In the genomic region with DNA sequence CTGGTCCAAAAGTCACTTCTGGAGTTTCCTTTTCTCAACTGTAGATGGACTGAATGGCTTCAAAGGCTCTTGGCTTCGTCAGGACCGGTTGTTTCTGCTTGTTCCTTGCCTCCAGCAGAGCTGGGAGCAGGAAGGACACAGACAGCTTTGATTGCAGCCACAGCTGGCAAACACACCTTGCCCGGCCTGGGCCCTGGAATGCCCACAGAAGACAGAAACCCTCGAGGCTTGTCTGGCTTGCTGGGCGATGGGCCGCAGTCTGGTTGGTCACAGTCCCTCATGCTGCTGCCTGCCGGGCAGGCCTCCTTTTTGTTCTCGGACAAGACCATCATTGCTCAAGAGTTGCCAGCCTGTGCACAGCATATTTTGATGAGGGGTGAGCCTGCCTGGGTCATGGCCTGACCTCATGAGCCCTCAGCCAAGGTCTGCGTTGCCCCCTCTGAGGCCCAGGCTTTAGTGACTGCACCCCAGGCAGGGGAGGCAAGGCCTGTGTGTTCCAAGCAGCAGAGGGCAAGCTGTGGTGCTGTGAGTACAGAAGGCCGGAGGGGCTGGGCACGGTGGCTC, we compare ENCODE assay signal across 20 cellular contexts. TPM values are rescaled to one million over a fixed set of nuclear protein-coding genes. Genes with fewer than 3 reads are reported as not detected.
DNase-seq lines count a peak whose midpoint lies in the region; ATAC-seq, FAIRE-seq and TF ChIP-seq lines count a peak whose summit lies in the region.
"Had no signal": no experiment of that assay in that cellular context is flagged by ENCODE, and none has a peak within 500 bp of the region (broad histone marks: within the 10 kb centered on the region; RNA-seq: fewer than 3 reads in every experiment).

No MANE protein-coding gene starts in this region.

- H3K27ac ChIP-seq in kidney (ENCODE audit: low read depth in 2 of 2, low read length in 2 of 2) (no peak overlapping the region), neural progenitor cell (no peak overlapping the region), transverse colon (peak overlapping the region; percentile 6 to 68 (median 22)), endodermal cell (ENCODE audit: low read depth, low read length) (no peak overlapping the region)

- H3K27me3 Mint-ChIP-seq in neural progenitor cell (ENCODE audit: insufficient read depth, low read depth) (peaks cover 14% of the 10 kb centered on the region), endodermal cell (ENCODE audit: insufficient read depth) (no peaks in the 10 kb centered on the region)
- H3K27me3 Mint-ChIP-seq: CD4-positive, CD25-positive, alpha-beta regulatory T cell had no signal

- no peaks in the 10 kb centered on the region for H3K79me2 ChIP-seq in neural progenitor cell (ENCODE audit: low read depth)

- H3K9me3 ChIP-seq in kidney (ENCODE audit: control insufficient read depth in 1 of 2, low read length in 2 of 2) = no peaks in the 10 kb centered on the region
- no peaks in the 10 kb centered on the region for H3K9me3 ChIP-seq in neural progenitor cell (ENCODE audit: low read depth)
- no peaks in the 10 kb centered on the region for H3K9me3 ChIP-seq in transverse colon
- no peaks in the 10 kb centered on the region for H3K9me3 ChIP-seq in endodermal cell (ENCODE audit: control insufficient read depth, low read length)
- H3K9me3 ChIP-seq: BE2C had no signal

- peak overlapping the region; percentile 28 for H2AFZ ChIP-seq in neural progenitor cell (replicated peaks)

- H3K9ac ChIP-seq in kidney (ENCODE audit: low read length in 2 of 2) = no peak overlapping the region
- no peak overlapping the region for H3K9ac ChIP-seq in neural progenitor cell
- H3K9ac ChIP-seq in endodermal cell (ENCODE audit: extremely low read depth, low read length, poor library complexity, severe bottlenecking) = no peak overlapping the region

- no peaks in the 10 kb centered on the region for H4K20me1 ChIP-seq in neural progenitor cell (ENCODE audit: low read depth)

- H3K9me3 Mint-ChIP-seq in neural progenitor cell (no peaks in the 10 kb centered on the region), endodermal cell (no peaks in the 10 kb centered on the region)
- H3K9me3 Mint-ChIP-seq: CD4-positive, CD25-positive, alpha-beta regulatory T cell had no signal

- no peaks in the 10 kb centered on the region for H3K36me3 Mint-ChIP-seq in neural progenitor cell
- no peaks in the 10 kb centered on the region for H3K36me3 Mint-ChIP-seq in endodermal cell (ENCODE audit: low read depth)
- H3K36me3 Mint-ChIP-seq: CD4-positive, CD25-positive, alpha-beta regulatory T cell had no signal

- H3K4me1 Mint-ChIP-seq in neural progenitor cell = peaks cover 21% of the 10 kb centered on the region
- H3K4me1 Mint-ChIP-seq in endodermal cell = no peaks in the 10 kb centered on the region
- H3K4me1 Mint-ChIP-seq: CD4-positive, CD25-positive, alpha-beta regulatory T cell had no signal

- FAIRE-seq in kidney (lab: Jason Lieb, UNC) = no peak
- FAIRE-seq: H1 had no signal

- DNase-seq in activated effector memory CD4-positive, alpha-beta T cell treated with anti-CD3 and anti-CD28 coated beads, Interleukin-2, amount 50 U/mL, for 16 hours = peak; percentile 30
- no peak for DNase-seq in activated effector memory CD4-positive, alpha-beta T cell treated with Interleukin-2 at 50 U/mL for 16 hours
- DNase-seq in kidney = peak; percentile 42
- DNase-seq in neural progenitor cell (ENCODE audit: low spot score) = no peak
- peak; percentile 45 for DNase-seq in transverse colon
- DNase-seq in endodermal cell = no peak
- DNase-seq in GM13977 (ENCODE audit: low spot score) = no peak
- DNase-seq: BE2C; CD4-positive, CD25-positive, alpha-beta regulatory T cell; COR-L47; GDM1; Kasumi-1; NCI-H1092 treated with DMSO at 0.1 percent for 48 hours; NCI-H146; NCI-H510A; NCI-H774; OCI-M1; SHP77 had no signal

- H3K27ac Mint-ChIP-seq in neural progenitor cell = no peak overlapping the region
- H3K27ac Mint-ChIP-seq in endodermal cell = no peak overlapping the region

- in situ Hi-C loops in transverse colon (cut with MboI; ENCODE audit: low pct_ligation_motif_present in 1 of 4, low pct_unique_long_range_greater_than_20kb in 1 of 4, low sequenced_read_pairs in 3 of 4) = no loop called here
- in situ Hi-C loops in GM13977 (cut with MboI; ENCODE audit: low pct_unique_long_range_greater_than_20kb, low sequenced_read_pairs, unreplicated experiment) = no loop called here

- 54 to 55% methylated on average over 2 to 7 of the region's 11 CpGs for WGBS in transverse colon (ENCODE audit: low coverage in 1 of 2), 2 donors
- WGBS in endodermal cell (ENCODE audit: insufficient coverage in 1 of 2, insufficient read length in 1 of 2), 2 experiments = 85 to 91% methylated on average over 11 of the region's 11 CpGs

- no peak for TF ChIP-seq EP300 in transverse colon (IDR thresholded peaks at IDR 0.05; ENCODE audit: low read depth)

- intact Hi-C loops in kidney (cut with DNase I) (no loop called here), transverse colon (cut with DNase I; ENCODE audit: low total_unique reads) (no loop called here)

- H3K36me3 ChIP-seq in kidney (ENCODE audit: control insufficient read depth in 1 of 2, insufficient read depth in 2 of 2, low read length in 2 of 2) (no peaks in the 10 kb centered on the region), neural progenitor cell (no peaks in the 10 kb centered on the region), transverse colon (no peaks in the 10 kb centered on the region), endodermal cell (ENCODE audit: control insufficient read depth, insufficient read depth, low read length) (no peaks in the 10 kb centered on the region)
- H3K36me3 ChIP-seq: BE2C had no signal

- no peak overlapping the region for H3K4me3 Mint-ChIP-seq in neural progenitor cell
- H3K4me3 Mint-ChIP-seq in endodermal cell = no peak overlapping the region
- H3K4me3 Mint-ChIP-seq: CD4-positive, CD25-positive, alpha-beta regulatory T cell had no signal

- TF ChIP-seq POLR2A in transverse colon (IDR thresholded peaks at IDR 0.05) = no peak

- H3K4me3 ChIP-seq in kidney (ENCODE audit: low read length in 2 of 2) (no peak overlapping the region), neural progenitor cell (no peak overlapping the region), transverse colon (no peak overlapping the region), endodermal cell (ENCODE audit: low read length) (no peak overlapping the region)

- TF ChIP-seq CTCF in kidney (IDR thresholded peaks at IDR 0.05; ENCODE audit: borderline replicate concordance, extremely low read depth, insufficient read depth) (no peak), neural progenitor cell (IDR thresholded peaks at IDR 0.05) (no peak), transverse colon (IDR thresholded peaks at IDR 0.05) (no peak), endodermal cell (conservative IDR thresholded peaks at IDR 0.05) (no peak), GM13977 (IDR thresholded peaks at IDR 0.05; ENCODE audit: extremely low read depth, insufficient read depth, missing control alignments) (no peak)

- no peak overlapping the region for H3K4me2 ChIP-seq in neural progenitor cell

- no peaks in the 10 kb centered on the region for H3F3A ChIP-seq in neural progenitor cell (ENCODE audit: low read depth)

- H3K27me3 ChIP-seq in neural progenitor cell (no peaks in the 10 kb centered on the region), transverse colon (no peaks in the 10 kb centered on the region), endodermal cell (ENCODE audit: control insufficient read depth, insufficient read depth, low read length, poor library complexity, severe bottlenecking) (no peaks in the 10 kb centered on the region)
- H3K27me3 ChIP-seq: BE2C had no signal

- H3K4me1 ChIP-seq in kidney (ENCODE audit: control insufficient read depth in 1 of 2, insufficient read depth in 1 of 2, low read depth in 1 of 2, low read length in 2 of 2) = peaks cover 0 to 2% of the 10 kb centered on the region in 2 donors
- peaks cover 3% of the 10 kb centered on the region for H3K4me1 ChIP-seq in neural progenitor cell
- H3K4me1 ChIP-seq in transverse colon = peaks cover 0 to 9% (median 8%) of the 10 kb centered on the region in 4 donors
- no peaks in the 10 kb centered on the region for H3K4me1 ChIP-seq in endodermal cell (ENCODE audit: control insufficient read depth, insufficient read depth, low read length)
- H3K4me1 ChIP-seq: BE2C had no signal

- ATAC-seq in GM18873 (IDR thresholded peaks at IDR 0.05; ENCODE audit: low FRiP score, unreplicated experiment) = no peak

RNA-seq across cellular contexts. Expression of a gene that starts 37.8 kb away (rescaled TPM):
- 4.2 TPM for total RNA-seq in kidney
- 38.0 TPM for polyA plus RNA-seq in kidney (ENCODE audit: insufficient read depth, low read depth, low replicate concordance)
- total RNA-seq in neural progenitor cell (ENCODE audit: low replicate concordance) = 0.11 and 0.19 TPM in 2 replicates
- total RNA-seq in transverse colon = 10 to 100 TPM in 1 of 4 donors, 1 to 10 TPM in 1, under 1 TPM in 2; 0.48 to 43.0 (median 1.2) TPM
- total RNA-seq in endodermal cell = under 1 TPM; 0.26 to 0.73 TPM
- 0.07 TPM for polyA plus RNA-seq in endodermal cell (2013, experiment 1 of 2)
- 0.29 TPM for polyA plus RNA-seq in endodermal cell (2013, experiment 2 of 2)
- total RNA-seq: CD4-positive, CD25-positive, alpha-beta regulatory T cell had no signal

RNA-seq across cellular contexts. Expression of a gene that starts 53.4 kb away (rescaled TPM):
- total RNA-seq in kidney (225 TPM), neural progenitor cell (ENCODE audit: low replicate concordance) (299 and 381 TPM in 2 replicates), transverse colon (10 to 100 TPM; 35.2 to 90.3 (median 66.3) TPM), endodermal cell (100 to 1,000 TPM; 402 to 408 TPM)
- 190 TPM for polyA plus RNA-seq in kidney (ENCODE audit: insufficient read depth, low read depth, low replicate concordance)
- polyA plus RNA-seq in endodermal cell (2013, experiment 1 of 2) = 325 TPM
- polyA plus RNA-seq in endodermal cell (2013, experiment 2 of 2) = 329 TPM

Comparison
In these comparisons a context has a peak if more than half of its experiments do, and no peak if none do; other contexts are left out.
1. DNase-seq: peak in activated effector memory CD4-positive, alpha-beta T cell treated with anti-CD3 and anti-CD28 coated beads, Interleukin-2, amount 50 U/mL, for 16 hours (single experiment), kidney (single experiment) and transverse colon (single experiment); none in activated effector memory CD4-positive, alpha-beta T cell treated with Interleukin-2 at 50 U/mL for 16 hours (single experiment), neural progenitor cell (single experiment), endodermal cell (single experiment) and GM13977 (single experiment).
2. H3K27ac ChIP-seq: peak in transverse colon (4 of 4); none in kidney (0 of 2), neural progenitor cell (single experiment) and endodermal cell (single experiment).